8 cellular contexts compared by ENCODE assay signal in genomic region chr4:168408620-168409019, GRCh38.
DNase-seq lines count a peak whose midpoint lies in the region; ATAC-seq and TF ChIP-seq lines count a peak whose summit lies in the region.

No MANE protein-coding gene starts in this region.

- ATAC-seq in HG03196 (IDR thresholded peaks at IDR 0.05; ENCODE audit: unreplicated experiment) (no peak), HG02870 (IDR thresholded peaks at IDR 0.05; ENCODE audit: unreplicated experiment) (no peak)
- ATAC-seq in activated naive CD4-positive, alpha-beta T cell treated with anti-CD3 and anti-CD28 coated beads, Interleukin-2, amount 50 U/mL, for 72 hours, result no peak

- peaks cover 0 to 9% of the 10 kb centered on the region in 2 donors for H3K36me3 ChIP-seq in muscle layer of duodenum (ENCODE audit: control insufficient read depth in 1 of 2, insufficient read depth in 2 of 2, low read length in 2 of 2)

- no peaks in the 10 kb centered on the region for H3K27me3 ChIP-seq in muscle layer of duodenum (ENCODE audit: low read depth, low read length)

- TF ChIP-seq CTCF in coronary artery (IDR thresholded peaks at IDR 0.05), result no peak

- H3K9me3 ChIP-seq in muscle layer of duodenum (ENCODE audit: control insufficient read depth in 1 of 2, low read length in 2 of 2), result no peaks in the 10 kb centered on the region

- H3K36me3 Mint-ChIP-seq in activated naive CD4-positive, alpha-beta T cell treated with anti-CD3 and anti-CD28 coated beads, Interleukin-2, amount 50 U/mL, for 72 hours, result no peaks in the 10 kb centered on the region

- H3K4me1 ChIP-seq in muscle layer of duodenum (ENCODE audit: control insufficient read depth in 1 of 2, insufficient read depth in 2 of 2, low read length in 2 of 2), result peaks cover 7 to 9% of the 10 kb centered on the region in 2 donors

- DNase-seq in AG20443 (ENCODE audit: low spot score) (peak; percentile 76), NCI-H2029 treated with DMSO at 0.1 percent for 48 hours (lab: John Stamatoyannopoulos, UW) (peak; percentile 62), coronary artery (ENCODE audit: low spot score) (no peak), SKM-1 treated with dmso at 0.1 percent for 144 hours (lab: John Stamatoyannopoulos, UW; ENCODE audit: unreplicated experiment) (no peak)
- DNase-seq in activated naive CD4-positive, alpha-beta T cell treated with anti-CD3 and anti-CD28 coated beads, Interleukin-2, amount 50 U/mL, for 72 hours (ENCODE audit: low spot score in 2 of 2), result no peak

- H3K9me3 Mint-ChIP-seq in activated naive CD4-positive, alpha-beta T cell treated with anti-CD3 and anti-CD28 coated beads, Interleukin-2, amount 50 U/mL, for 72 hours, result no peaks in the 10 kb centered on the region

- H3K27ac Mint-ChIP-seq in activated naive CD4-positive, alpha-beta T cell treated with anti-CD3 and anti-CD28 coated beads, Interleukin-2, amount 50 U/mL, for 72 hours, result no peak overlapping the region

- H3K27ac ChIP-seq in coronary artery (no peak overlapping the region), muscle layer of duodenum (ENCODE audit: low read length) (peak overlapping the region; percentile 42)

- H3K4me3 ChIP-seq in coronary artery (peak overlapping the region; percentile 4), muscle layer of duodenum (ENCODE audit: low read depth in 1 of 2, low read length in 2 of 2) (peak overlapping the region in 1 of 2 donors; percentile 34)

Comparison
In these comparisons a context has a peak if more than half of its experiments do, and no peak if none do; other contexts are left out.
1. DNase-seq: peak in AG20443 (single experiment) and NCI-H2029 treated with DMSO at 0.1 percent for 48 hours (single experiment); none in coronary artery (single experiment), SKM-1 treated with dmso at 0.1 percent for 144 hours (single experiment) and activated naive CD4-positive, alpha-beta T cell treated with anti-CD3 and anti-CD28 coated beads, Interleukin-2, amount 50 U/mL, for 72 hours (0 of 2).